ENCODE assay signal across 13 cellular contexts in genomic region chr7:29622335-29623265, GRCh38. TPM values are rescaled to one million over a fixed set of nuclear protein-coding genes. Genes with fewer than 3 reads are reported as not detected.
DNase-seq lines count a peak whose midpoint lies in the region; ATAC-seq, FAIRE-seq and TF ChIP-seq lines count a peak whose summit lies in the region.
"Had no signal": no experiment of that assay in that cellular context is flagged by ENCODE, and none has a peak within 500 bp of the region (broad histone marks: within the 10 kb centered on the region; RNA-seq: fewer than 3 reads in every experiment).

No MANE protein-coding gene starts in this region.

- H2BK15ac ChIP-seq in H9 (ENCODE audit: low read depth, low read length), result no peak overlapping the region

- H4K8ac ChIP-seq in H9 (replicated peaks; ENCODE audit: insufficient read length, low read depth, low read length), result no peak overlapping the region

- ATAC-seq in A549, result peak; percentile 97 to 99
- ATAC-seq: T-cell had no signal

- H2BK5ac ChIP-seq in H9 (ENCODE audit: insufficient read length, low read length), result no peak overlapping the region

- no peaks in the 10 kb centered on the region for H3K9me3 ChIP-seq in A549
- no peaks in the 10 kb centered on the region for H3K9me3 ChIP-seq in H9 (ENCODE audit: control insufficient read depth, low read depth, low read length)
- H3K9me3 ChIP-seq: Caco-2 had no signal

- H3K79me2 ChIP-seq in H9 (ENCODE audit: insufficient read depth, low read length), result no peaks in the 10 kb centered on the region

- H2AK5ac ChIP-seq in H9 (ENCODE audit: insufficient read length, low read length), result no peak overlapping the region

- no peak for TF ChIP-seq RAD21 in A549 (conservative IDR thresholded peaks at IDR 0.05 in 1 of 2, IDR thresholded peaks at IDR 0.05 in 1 of 2)

- no peak overlapping the region for H3T11ph ChIP-seq in H9 (ENCODE audit: low read length)

- no peak overlapping the region for H3K9ac ChIP-seq in H9 (ENCODE audit: extremely low read depth, insufficient read length, low read length)

- H3K27ac Mint-ChIP-seq in H9, result no peak overlapping the region; a peak in 1 of 7 replicates
- no peak overlapping the region for H3K27ac Mint-ChIP-seq in T-helper 2 cell treated with Interferon-gamma antibody and Interleukin-4, amounts not matched to agents 5 μg/mL and 100 μg/mL, for 36 hours
- H3K27ac Mint-ChIP-seq: T-cell had no signal

- FAIRE-seq in A549 (lab: Jason Lieb, UNC), result peak; percentile 39

- POLR2A ChIA-PET in A549 (lab: Yijun Ruan, JAX), result no interaction called here

- H3K36me3 Mint-ChIP-seq in H9 (ENCODE audit: insufficient read depth in 1 of 3, low read depth in 3 of 3), result 0 out of 7 replicates have a peak, but pooled peaks cover 0 to 1% (median under 1%) of the 10 kb centered on the region in 3 experiments
- no peaks in the 10 kb centered on the region for H3K36me3 Mint-ChIP-seq in T-helper 2 cell treated with Interferon-gamma antibody and Interleukin-4, amounts not matched to agents 5 μg/mL and 100 μg/mL, for 36 hours (ENCODE audit: low read depth)
- H3K36me3 Mint-ChIP-seq: T-cell had no signal

- no peaks in the 10 kb centered on the region; a peak in 1 of 5 replicates for H3K9me3 Mint-ChIP-seq in H9
- no peaks in the 10 kb centered on the region for H3K9me3 Mint-ChIP-seq in T-helper 2 cell treated with Interferon-gamma antibody and Interleukin-4, amounts not matched to agents 5 μg/mL and 100 μg/mL, for 36 hours
- H3K9me3 Mint-ChIP-seq: T-cell had no signal

- H4K20me1 ChIP-seq in H9 (ENCODE audit: control insufficient read depth, insufficient read depth, insufficient read length), result no peaks in the 10 kb centered on the region

- H3K14ac ChIP-seq in H9 (ENCODE audit: insufficient read depth, low read length), result no peak overlapping the region

- H3K4me1 ChIP-seq in A549, result peaks cover 18% of the 10 kb centered on the region
- peaks cover 6% of the 10 kb centered on the region; the same call in 1 of the 2 replicates for H3K4me1 ChIP-seq in H9 (ENCODE audit: insufficient read depth, low read length)
- H3K4me1 ChIP-seq: Caco-2 had no signal

- H3K27ac ChIP-seq in A549 (peak overlapping the region; percentile 46 to 81; a peak in 5 of 6 replicates), H9 (ENCODE audit: insufficient read length, low read depth, low read length) (no peak overlapping the region)

- H3K4me3 ChIP-seq in A549, result no peak overlapping the region

- no peak overlapping the region for H3K18ac ChIP-seq in H9 (ENCODE audit: insufficient read length, low read depth, low read length)

- H3K23me2 ChIP-seq in H9 (ENCODE audit: insufficient read length, low read depth, low read length, poor library complexity, severe bottlenecking), result no peaks in the 10 kb centered on the region

- no peak for TF ChIP-seq CTCF in A549 (IDR thresholded peaks at IDR 0.05)
- no peak for TF ChIP-seq CTCF in H9 (conservative IDR thresholded peaks at IDR 0.05)

- H2BK120ac ChIP-seq in H9 (ENCODE audit: low read depth, low read length, poor library complexity, severe bottlenecking), result no peak overlapping the region

- no peaks in the 10 kb centered on the region for H3K79me1 ChIP-seq in H9 (ENCODE audit: insufficient read depth, low read depth, low read length, poor library complexity, severe bottlenecking)

- no peak overlapping the region for H2AFZ ChIP-seq in H9 (ENCODE audit: low read length)

- no peak overlapping the region for H3K4ac ChIP-seq in H9 (ENCODE audit: low read depth, low read length)

- H3K4me2 ChIP-seq in A549, result peak overlapping the region; percentile 43
- no peak overlapping the region for H3K4me2 ChIP-seq in H9 (ENCODE audit: insufficient read depth, insufficient read length, low read length)

- H3K23ac ChIP-seq in H9 (ENCODE audit: insufficient read length, low read depth, low read length), result no peak overlapping the region

- peaks cover 2% of the 10 kb centered on the region for H3K27me3 Mint-ChIP-seq in H9 (ENCODE audit: low read depth)
- peaks cover 4% of the 10 kb centered on the region for H3K27me3 Mint-ChIP-seq in T-helper 2 cell treated with Interferon-gamma antibody and Interleukin-4, amounts not matched to agents 5 μg/mL and 100 μg/mL, for 36 hours (ENCODE audit: low read depth)

- CTCF ChIA-PET in A549 (lab: Yijun Ruan, JAX), result interaction anchor here (0.8 to 4.1 kb wide), 6 partner anchors 13 to 439 kb away, joined by 3 to 27 read pairs (median 4); no protein-coding TSS in a partner anchor

- in situ Hi-C loops in SK-MEL-5 (cut with HindIII; ENCODE audit: low pct_unique_long_range_greater_than_20kb, low sequenced_read_pairs), result no loop called here

- H3K56ac ChIP-seq in H9 (ENCODE audit: insufficient read length, low read depth, low read length), result no peak overlapping the region

- no peak overlapping the region for H3K4me3 Mint-ChIP-seq in H9
- H3K4me3 Mint-ChIP-seq in T-helper 2 cell treated with Interferon-gamma antibody and Interleukin-4, amounts not matched to agents 5 μg/mL and 100 μg/mL, for 36 hours, result no peak overlapping the region
- H3K4me3 Mint-ChIP-seq: T-cell had no signal

- H3K27me3 ChIP-seq in H9 (ENCODE audit: insufficient read depth, low read length), result no peaks in the 10 kb centered on the region

- no peak overlapping the region for H4K5ac ChIP-seq in H9 (ENCODE audit: insufficient read length, low read depth, low read length)

- 46% methylated on average over 13 of the region's 13 CpGs for WGBS in A549 (ENCODE audit: missing lambda C conversion rate)
- WGBS in H9 (ENCODE audit: extremely low coverage, insufficient read length, low lambda C conversion rate), result no CpG with 5 or more reads among the region's 13 CpGs

- peaks cover 14 to 23% of the 10 kb centered on the region in 2 experiments for H3K4me1 Mint-ChIP-seq in H9
- no peaks in the 10 kb centered on the region for H3K4me1 Mint-ChIP-seq in T-helper 2 cell treated with Interferon-gamma antibody and Interleukin-4, amounts not matched to agents 5 μg/mL and 100 μg/mL, for 36 hours (ENCODE audit: low read depth)
- H3K4me1 Mint-ChIP-seq: T-cell had no signal

- no peak for TF ChIP-seq POLR2A in A549 (IDR thresholded peaks at IDR 0.05; ENCODE audit: low read length)

- no peak overlapping the region for H2BK20ac ChIP-seq in H9 (ENCODE audit: low read depth, low read length, poor library complexity, severe bottlenecking)

- peak; percentile 61 to 80 for DNase-seq in A549 (ENCODE audit: low read depth in 1 of 2, low spot score in 1 of 2)
- DNase-seq in HCEC 1CT, result peak; percentile 97
- peak; percentile 21 for DNase-seq in SK-MEL-5 (ENCODE audit: low read depth, low spot score)
- DNase-seq in foreskin melanocyte, result peak; percentile 38
- DNase-seq in H9, result no peak
- no peak for DNase-seq in NCI-H1105 (lab: John Stamatoyannopoulos, UW)
- no peak for DNase-seq in medulla oblongata (ENCODE audit: extremely low spot score)
- no peak for DNase-seq in T-helper 2 cell treated with Interferon-gamma antibody and Interleukin-4, amounts not matched to agents 5 μg/mL and 100 μg/mL, for 36 hours (ENCODE audit: low spot score)
- DNase-seq: activated effector memory CD4-positive, alpha-beta T cell treated with anti-CD3 and anti-CD28 coated beads, Interleukin-2, amount 50 U/mL, for 16 hours; Caco-2; hypothalamus; right cardiac atrium; T-cell had no signal

- H4K91ac ChIP-seq in H9 (ENCODE audit: insufficient read length, low read depth, low read length), result no peak overlapping the region

- H2BK12ac ChIP-seq in H9 (ENCODE audit: insufficient read length, low read depth, low read length), result no peak overlapping the region

- no peak for TF ChIP-seq EP300 in A549 (IDR thresholded peaks at IDR 0.05)

TF ChIP-seq in A549, 52 proteins besides CTCF, POLR2A, EP300 and RAD21:
- peak; percentile 47; the same call in 1 of the 2 replicates for TF ChIP-seq FOSL2 (IDR thresholded peaks at IDR 0.05)
- peak; percentile 69 for TF ChIP-seq FOSL2 (CRISPR knock-in tag; IDR thresholded peaks at IDR 0.05)
- TF ChIP-seq MAX (IDR thresholded peaks at IDR 0.05), result peak; percentile 30; the same call in 1 of the 2 replicates
- TF ChIP-seq GATA3 (IDR thresholded peaks at IDR 0.05; ENCODE audit: borderline replicate concordance), result no peak
- TF ChIP-seq RARB (CRISPR knock-in tag; IDR thresholded peaks at IDR 0.05), result no peak
- TF ChIP-seq JUNB (IDR thresholded peaks at IDR 0.05), result peak; percentile 47
- TF ChIP-seq, protein P1, sequence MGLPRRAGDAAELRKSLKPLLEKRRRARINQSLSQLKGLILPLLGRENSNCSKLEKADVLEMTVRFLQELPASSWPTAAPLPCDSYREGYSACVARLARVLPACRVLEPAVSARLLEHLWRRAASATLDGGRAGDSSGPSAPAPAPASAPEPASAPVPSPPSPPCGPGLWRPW (IDR thresholded peaks at IDR 0.05), result no peak
- TF ChIP-seq CBX8 (IDR thresholded peaks at IDR 0.05), result no peak
- TF ChIP-seq MAFK (IDR thresholded peaks at IDR 0.05; ENCODE audit: partially characterized antibody), result no peak
- peak; percentile 63 for TF ChIP-seq HOXB5 (CRISPR knock-in tag; IDR thresholded peaks at IDR 0.05)
- no peak for TF ChIP-seq TP53 (CRISPR knock-in tag; IDR thresholded peaks at IDR 0.05)
- TF ChIP-seq ZFP36 (IDR thresholded peaks at IDR 0.05; ENCODE audit: borderline replicate concordance, partially characterized antibody), result no peak
- 0 out of 4 replicates have a peak, but pooled peaks of 1 of the 2 experiments have one; percentile 23 for TF ChIP-seq CEBPB (IDR thresholded peaks at IDR 0.05)
- no peak for TF ChIP-seq RCOR1 (IDR thresholded peaks at IDR 0.05; ENCODE audit: low read depth, low read length)

RNA-seq across cellular contexts. Expression of gene PRR15, which starts 59.0 kb away (rescaled TPM):
- polyA plus RNA-seq in A549 (2011; rRNA removed) (1.6 and 1.8 TPM in 2 replicates), A549 (2017; fragmentation: RNase III; extraction: RNeasy Plus Mini Kit Qiagen cat#74134 plus additional on column Dnase treatment) (0.88 to 2.5 TPM (median 1.9 TPM) in 3 replicates)
- 0.30 and 0.40 TPM in 2 replicates for polyA plus RNA-seq in A549 (2012; cell fraction: cytosol; rRNA removed)
- 0.13 and 0.55 TPM in 2 replicates for polyA plus RNA-seq in A549 (2012; cell fraction: nucleus; rRNA removed)
- 0.29 and 0.50 TPM in 2 replicates for polyA minus RNA-seq in A549 (2011; rRNA and poly(A)+ RNA removed)
- total RNA-seq in SK-MEL-5 (2014; rRNA removed; shearing (Covaris generic)), result not detected in 2 replicates
- polyA plus RNA-seq in SK-MEL-5 (2015; cell fraction: cytosol; rRNA removed), result not detected in 2 replicates
- not detected in 2 replicates for polyA plus RNA-seq in SK-MEL-5 (2015; cell fraction: nucleus; rRNA removed)
- 15.1 and 15.5 TPM in 2 replicates for total RNA-seq in H9 (2021)

Comparison
In these comparisons a context has a peak if more than half of its experiments do, and no peak if none do; other contexts are left out.
1. DNase-seq: peak in A549 (2 of 2), HCEC 1CT (single experiment), SK-MEL-5 (single experiment) and foreskin melanocyte (single experiment); none in H9 (single experiment), NCI-H1105 (single experiment), medulla oblongata (single experiment) and T-helper 2 cell treated with Interferon-gamma antibody and Interleukin-4, amounts not matched to agents 5 μg/mL and 100 μg/mL, for 36 hours (single experiment).
2. RNA of gene PRR15, which starts 59.0 kb away (total RNA-seq): 15.1 to 15.5 TPM in H9; not detected in SK-MEL-5; every median in the first group is over 10 times any median in the second.